ENCODE assay signal across 12 cellular contexts in genomic region chr3:194396561-194396896, GRCh38. TPM values are rescaled to one million over a fixed set of nuclear protein-coding genes. Genes with fewer than 3 reads are reported as not detected.
DNase-seq lines count a peak whose midpoint lies in the region; ATAC-seq, FAIRE-seq and TF ChIP-seq lines count a peak whose summit lies in the region.
"Had no signal": no experiment of that assay in that cellular context is flagged by ENCODE, and none has a peak within 500 bp of the region (broad histone marks: within the 10 kb centered on the region; RNA-seq: fewer than 3 reads in every experiment).

No MANE protein-coding gene starts in this region.

- H3K27ac ChIP-seq in effector memory CD4-positive, alpha-beta T cell (ENCODE audit: insufficient read depth, low read length, poor library complexity, severe bottlenecking) = peak overlapping the region; percentile 63

- H3K27ac Mint-ChIP-seq in stimulated activated naive CD8-positive, alpha-beta T cell treated with anti-CD3 and anti-CD28 coated beads, Interleukin-15, Interleukin-2, amounts not matched to agents 100 ng/mL and 50 ng/mL, for 24 hours = peak overlapping the region; percentile 61
- peak overlapping the region; percentile 84 to 97 (median 92) for H3K27ac Mint-ChIP-seq in naive thymus-derived CD8-positive, alpha-beta T cell

- DNase-seq in stimulated activated naive CD8-positive, alpha-beta T cell treated with anti-CD3 and anti-CD28 coated beads, Interleukin-15, Interleukin-2, amounts not matched to agents 100 U/mL and 50 U/mL, for 24 hours = no peak
- no peak for DNase-seq in effector memory CD4-positive, alpha-beta T cell
- peak in 1 of 10 donors; percentile 27 for DNase-seq in naive thymus-derived CD8-positive, alpha-beta T cell
- DNase-seq in HTR-8/SVneo (ENCODE audit: insufficient read length, low spot score) (no peak), GM10248 (ENCODE audit: extremely low spot score) (no peak), DMS53 (lab: John Stamatoyannopoulos, UW) (no peak)
- no peak for DNase-seq in stimulated activated CD4-positive, alpha-beta T cell treated with anti-CD3 and anti-CD28 coated beads, Interleukin-2, amount 100 ng/mL, for 24 hours
- DNase-seq: NCI-H2227 treated with DMSO at 0.1 percent for 48 hours had no signal

- peaks cover 18% of the 10 kb centered on the region for H3K4me1 ChIP-seq in effector memory CD4-positive, alpha-beta T cell (ENCODE audit: control insufficient read depth, insufficient read depth, low read length, poor library complexity, severe bottlenecking)

- H3K4me3 Mint-ChIP-seq in stimulated activated naive CD8-positive, alpha-beta T cell treated with anti-CD3 and anti-CD28 coated beads, Interleukin-15, Interleukin-2, amounts not matched to agents 100 ng/mL and 50 ng/mL, for 24 hours = peak overlapping the region; percentile 70
- peak overlapping the region; percentile 79 to 95 (median 86) for H3K4me3 Mint-ChIP-seq in naive thymus-derived CD8-positive, alpha-beta T cell

- ATAC-seq in stimulated activated naive CD8-positive, alpha-beta T cell treated with anti-CD3 and anti-CD28 coated beads, Interleukin-15, Interleukin-2, amounts not matched to agents 100 U/mL and 50 U/mL, for 24 hours = no peak
- ATAC-seq in naive thymus-derived CD8-positive, alpha-beta T cell = peak in 1 of 2 donors; percentile 1

- no peak for FAIRE-seq in HTR-8/SVneo (lab: Jason Lieb, UNC)
- FAIRE-seq: GM18507 had no signal

- POLR2A ChIA-PET in naive thymus-derived CD8-positive, alpha-beta T cell (lab: Charles Lee) = interaction anchor here (0.6 to 2.6 kb wide), 13 partner anchors 10 to 1146 kb away, joined by 3 to 11 read pairs (median 5); partner anchors contain the start of genes ATP13A3, LSG1 and PPP1R2
- POLR2A ChIA-PET in GM10248 (lab: Yijun Ruan, JAX) = interaction anchor here (0.6 kb wide), 1 partner anchor 266 kb away, joined by 3 read pairs; no protein-coding TSS in a partner anchor

- TF ChIP-seq CTCF in GM10248 (IDR thresholded peaks at IDR 0.05; ENCODE audit: control extremely low read depth, extremely low read depth, low read depth, missing control alignments) = no peak

- peaks cover 2% of the 10 kb centered on the region for H3K27me3 ChIP-seq in effector memory CD4-positive, alpha-beta T cell (replicated peaks; ENCODE audit: control insufficient read depth, insufficient read depth, low read length, poor library complexity, severe bottlenecking)

- H3K9me3 Mint-ChIP-seq in stimulated activated naive CD8-positive, alpha-beta T cell treated with anti-CD3 and anti-CD28 coated beads, Interleukin-15, Interleukin-2, amounts not matched to agents 100 ng/mL and 50 ng/mL, for 24 hours = no peaks in the 10 kb centered on the region
- peaks cover 0 to 6% (median under 1%) of the 10 kb centered on the region in 9 donors for H3K9me3 Mint-ChIP-seq in naive thymus-derived CD8-positive, alpha-beta T cell

- no peaks in the 10 kb centered on the region for H3K9me3 ChIP-seq in effector memory CD4-positive, alpha-beta T cell (ENCODE audit: control insufficient read depth, low read length)
- H3K9me3 ChIP-seq: HAP-1 had no signal

- CTCF ChIA-PET in GM10248 (lab: Yijun Ruan, JAX) = interaction anchor here (0.8 to 5.1 kb wide), 7 partner anchors 9 to 616 kb away, joined by 3 to 26 read pairs (median 3); partner anchors contain the start of gene LSG1

- H3K36me3 ChIP-seq in effector memory CD4-positive, alpha-beta T cell (ENCODE audit: control insufficient read depth, insufficient read depth, low read length) = no peaks in the 10 kb centered on the region
- H3K36me3 ChIP-seq: HAP-1 had no signal

- no peaks in the 10 kb centered on the region for H3K36me3 Mint-ChIP-seq in stimulated activated naive CD8-positive, alpha-beta T cell treated with anti-CD3 and anti-CD28 coated beads, Interleukin-15, Interleukin-2, amounts not matched to agents 100 ng/mL and 50 ng/mL, for 24 hours (ENCODE audit: low read depth)
- H3K36me3 Mint-ChIP-seq in naive thymus-derived CD8-positive, alpha-beta T cell = no peaks in the 10 kb centered on the region

- H3K4me3 ChIP-seq in effector memory CD4-positive, alpha-beta T cell (ENCODE audit: insufficient read depth, low read depth, low read length, poor library complexity, severe bottlenecking) = peak overlapping the region; percentile 64
- H3K4me3 ChIP-seq: HAP-1 had no signal

- H3K4me1 Mint-ChIP-seq in stimulated activated naive CD8-positive, alpha-beta T cell treated with anti-CD3 and anti-CD28 coated beads, Interleukin-15, Interleukin-2, amounts not matched to agents 100 ng/mL and 50 ng/mL, for 24 hours (ENCODE audit: low read depth) = peaks cover 54% of the 10 kb centered on the region
- peaks cover 26 to 59% (median 50%) of the 10 kb centered on the region in 4 donors for H3K4me1 Mint-ChIP-seq in naive thymus-derived CD8-positive, alpha-beta T cell

- peaks cover 22% of the 10 kb centered on the region for H3K27me3 Mint-ChIP-seq in stimulated activated naive CD8-positive, alpha-beta T cell treated with anti-CD3 and anti-CD28 coated beads, Interleukin-15, Interleukin-2, amounts not matched to agents 100 ng/mL and 50 ng/mL, for 24 hours
- peaks cover 0 to 11% (median 0%) of the 10 kb centered on the region in 5 donors for H3K27me3 Mint-ChIP-seq in naive thymus-derived CD8-positive, alpha-beta T cell

RNA-seq across cellular contexts. Expression of gene GP5, which starts 2.5 kb away (rescaled TPM):
- 10 to 100 TPM; 12.2 to 12.8 TPM for total RNA-seq in naive thymus-derived CD8-positive, alpha-beta T cell
- polyA plus RNA-seq in naive thymus-derived CD8-positive, alpha-beta T cell = 1 to 10 TPM; 4.2 to 9.5 (median 5.5) TPM

RNA-seq across cellular contexts. Expression of gene LRRC15, which starts 27.0 kb away (rescaled TPM):
- not detected for total RNA-seq in naive thymus-derived CD8-positive, alpha-beta T cell
- not detected for polyA plus RNA-seq in naive thymus-derived CD8-positive, alpha-beta T cell
- total RNA-seq: T-helper 1 cell treated with Interleukin-12 subunit alpha and Interleukin-12 subunit beta and Interleukin-4 antibody, amounts not matched to agents 30 ng/mL and 1 ng/mL, for 36 hours had no signal

RNA-seq across cellular contexts. Expression of gene CPN2, which starts 45.4 kb away (rescaled TPM):
- not detected for total RNA-seq in naive thymus-derived CD8-positive, alpha-beta T cell
- not detected for polyA plus RNA-seq in naive thymus-derived CD8-positive, alpha-beta T cell
- total RNA-seq: T-helper 1 cell treated with Interleukin-12 subunit alpha and Interleukin-12 subunit beta and Interleukin-4 antibody, amounts not matched to agents 30 ng/mL and 1 ng/mL, for 36 hours had no signal
